ENCODE assay signal across 1 cellular context in the genomic region with DNA sequence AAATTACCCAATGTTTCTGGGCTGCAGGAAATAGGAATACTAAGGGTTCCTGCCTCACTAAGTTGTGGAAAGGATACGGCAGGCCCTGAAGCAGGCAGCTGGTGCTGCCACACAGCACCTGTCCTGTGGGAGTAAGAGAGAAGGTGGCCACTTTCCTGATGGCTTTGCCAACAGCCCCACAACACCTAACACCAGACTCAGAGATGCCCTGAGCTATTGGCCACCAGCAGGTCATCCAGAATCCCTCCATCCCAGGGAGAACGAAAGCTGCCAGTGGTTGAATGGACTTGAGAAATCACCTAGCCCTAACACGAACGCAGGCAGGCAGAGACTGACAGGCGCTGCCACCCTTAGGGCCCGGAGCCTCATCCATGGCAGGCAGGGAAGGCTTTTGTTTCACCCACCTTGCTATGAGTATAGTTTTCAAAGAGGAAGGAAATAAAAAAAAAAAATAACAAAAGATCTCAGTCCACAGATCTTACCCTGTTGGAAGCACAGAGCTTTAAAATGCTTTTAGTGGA.
TF ChIP-seq lines count a peak whose summit lies in the region.

No MANE protein-coding gene starts in this region.

TF ChIP-seq in endothelial cell of umbilical vein, 7 proteins besides CTCF, POLR2A, EP300 and RAD21 (continued from another document):
- TF ChIP-seq JUN (IDR thresholded peaks at IDR 0.05; ENCODE audit: borderline replicate concordance, insufficient read depth, insufficient read length, low read depth) (no peak), GATA2 (IDR thresholded peaks at IDR 0.05; ENCODE audit: insufficient read depth, insufficient read length, low read depth, low read length) (no peak)
